Comparison of ENCODE assay signal across 12 cellular contexts in genomic region chr21:43757601-43758000, GRCh38. TPM values are rescaled to one million over a fixed set of nuclear protein-coding genes. Genes with fewer than 3 reads are reported as not detected.
A peak's percentile ranks its signal among the peaks of the same experiment; 100 is the strongest.
DNase-seq lines count a peak whose midpoint lies in the region; ATAC-seq and TF ChIP-seq lines count a peak whose summit lies in the region.
"Had no signal": no experiment of that assay in that cellular context is flagged by ENCODE, and none has a peak within 500 bp of the region (broad histone marks: within the 10 kb centered on the region; RNA-seq: fewer than 3 reads in every experiment).

No MANE protein-coding gene starts in this region.

- in situ Hi-C loops in ACHN (cut with HindIII; ENCODE audit: low pct_ligation_motif_present, low pct_unique_long_range_greater_than_20kb, low sequenced_read_pairs): no loop called here

- H3K27ac ChIP-seq in HEK293 (ENCODE audit: extremely low read depth, low read depth, low read length): no peak overlapping the region
- H3K27ac ChIP-seq in body of pancreas: peak overlapping the region in 3 of 4 donors; percentile 49 to 78 (median 75)
- H3K27ac ChIP-seq in right lobe of liver: peak overlapping the region; percentile 30 to 49 (median 43)
- peak overlapping the region; percentile 87 for H3K27ac ChIP-seq in stomach smooth muscle (ENCODE audit: low read length)
- H3K27ac ChIP-seq: foreskin keratinocyte had no signal

- 55 to 81% methylated on average over 3 to 16 of the region's 16 CpGs for WGBS in body of pancreas, 2 donors
- 57% methylated on average over 5 of the region's 16 CpGs for WGBS in right lobe of liver (ENCODE audit: insufficient coverage, low coverage, low lambda C conversion rate, missing lambda C conversion rate)

- H3K27me3 ChIP-seq in body of pancreas (no peaks in the 10 kb centered on the region), right lobe of liver (no peaks in the 10 kb centered on the region), stomach smooth muscle (ENCODE audit: control insufficient read depth in 1 of 2, insufficient read depth in 2 of 2, low read length in 2 of 2) (no peaks in the 10 kb centered on the region)
- H3K27me3 ChIP-seq: foreskin keratinocyte had no signal

- no peaks in the 10 kb centered on the region for H3K4me1 ChIP-seq in HEK293 (ENCODE audit: control insufficient read depth, insufficient read depth, low read length)
- H3K4me1 ChIP-seq in body of pancreas: peaks cover 33% of the 10 kb centered on the region
- peaks cover 0 to 23% (median 9%) of the 10 kb centered on the region in 4 donors for H3K4me1 ChIP-seq in right lobe of liver
- peaks cover 18% of the 10 kb centered on the region for H3K4me1 ChIP-seq in stomach smooth muscle (ENCODE audit: control insufficient read depth, insufficient read depth, low read length)

- CTCF ChIA-PET in HEK293 (lab: Yijun Ruan, JAX): no interaction called here

- intact Hi-C loops in body of pancreas (cut with DNase I): no loop called here
- intact Hi-C loops in right lobe of liver (cut with DNase I): loop anchor here in 1 of 2 donors (10.0 kb wide), 1 partner anchor 63 kb away; no protein-coding TSS in a partner anchor

- H3K9me3 ChIP-seq in HEK293 (ENCODE audit: control insufficient read depth, insufficient read depth, low read depth, low read length): no peaks in the 10 kb centered on the region
- H3K9me3 ChIP-seq in body of pancreas: no peaks in the 10 kb centered on the region
- no peaks in the 10 kb centered on the region for H3K9me3 ChIP-seq in right lobe of liver
- no peaks in the 10 kb centered on the region for H3K9me3 ChIP-seq in stomach smooth muscle (ENCODE audit: control insufficient read depth in 2 of 2, low read length in 2 of 2)

- ATAC-seq in body of pancreas (no peak), right lobe of liver (peak; percentile 29 to 55 (median 41)), GM19324 (IDR thresholded peaks at IDR 0.05; ENCODE audit: low FRiP score, unreplicated experiment) (no peak)
- ATAC-seq: foreskin keratinocyte had no signal

- POLR2A ChIA-PET in HEK293 (lab: Yijun Ruan, JAX): interaction anchor here (0.7 to 1.8 kb wide), 2 partner anchors 29 to 890 kb away, joined by 3 to 7 read pairs; no protein-coding TSS in a partner anchor

- TF ChIP-seq POLR2A in body of pancreas (IDR thresholded peaks at IDR 0.05): no peak
- no peak for TF ChIP-seq POLR2A in right lobe of liver (IDR thresholded peaks at IDR 0.05)

- TF ChIP-seq CTCF in HEK293 (tag by site-specific recombination; IDR thresholded peaks at IDR 0.05) (no peak), body of pancreas (IDR thresholded peaks at IDR 0.05) (no peak), right lobe of liver (IDR thresholded peaks at IDR 0.05) (no peak)

- H3K4me3 ChIP-seq in HEK293 (ENCODE audit: low read depth, low read length) (no peak overlapping the region), body of pancreas (no peak overlapping the region), right lobe of liver (no peak overlapping the region), stomach smooth muscle (ENCODE audit: low read length in 2 of 2) (peak overlapping the region in 1 of 2 donors; percentile 67)

- peak in 2 of 4 donors; percentile 26 to 38 for DNase-seq in body of pancreas
- DNase-seq in right lobe of liver: no peak
- DNase-seq in NCI-H2081 (lab: John Stamatoyannopoulos, UW): no peak
- DNase-seq in ACHN: no peak
- no peak for DNase-seq in activated CD8-positive, alpha-beta memory T cell treated with anti-CD3 and anti-CD28 coated beads for 24 hours
- DNase-seq: activated naive CD8-positive, alpha-beta T cell treated with anti-CD3 and anti-CD28 coated beads for 36 hours; foreskin keratinocyte; islet precursor cell; stimulated activated CD4-positive, alpha-beta T cell treated with anti-CD3 and anti-CD28 coated beads, Interleukin-12 subunit alpha, Interleukin-12 subunit beta, amount 100 ng/mL, for 4 hours had no signal

- no peak overlapping the region for H3K9ac ChIP-seq in stomach smooth muscle (ENCODE audit: low read length in 2 of 2)

- H3K36me3 ChIP-seq in HEK293 (ENCODE audit: control insufficient read depth in 2 of 2, insufficient read depth in 1 of 2, low read length in 2 of 2) (peaks cover 0 to 90% of the 10 kb centered on the region in 2 experiments; a peak in 1 of 3 replicates), body of pancreas (replicated peaks in 1 of 2; ENCODE audit: insufficient read depth in 1 of 2, low read depth in 2 of 2) (peaks cover 0 to 12% of the 10 kb centered on the region in 2 donors), right lobe of liver (peaks cover 0 to 40% (median 11%) of the 10 kb centered on the region in 4 donors), stomach smooth muscle (ENCODE audit: control insufficient read depth in 2 of 2, insufficient read depth in 2 of 2, low read length in 2 of 2) (peaks cover 25 to 27% of the 10 kb centered on the region in 2 donors)

TF ChIP-seq in HEK293, 187 proteins besides CTCF, POLR2A, EP300 and RAD21:
- peak; percentile 45 for TF ChIP-seq ZIC2 (tag by site-specific recombination; IDR thresholded peaks at IDR 0.05)
- no peak for TF ChIP-seq ZNF677 (tag by site-specific recombination; IDR thresholded peaks at IDR 0.05)
- TF ChIP-seq ZNF600 (tag by site-specific recombination; IDR thresholded peaks at IDR 0.05): peak; percentile 80
TF ChIP-seq in HEK293: peak in this region for 2.

RNA-seq across cellular contexts. Expression of gene CSTB, which starts 18.5 kb away (rescaled TPM):
- 10 to 100 TPM in 1 of 2 donors, 1 to 10 TPM in 1; 8.6 to 11.9 TPM for total RNA-seq in body of pancreas
- total RNA-seq in right lobe of liver: 100 to 1,000 TPM in 1 of 6 experiments, 10 to 100 TPM in 5; 16.6 to 137 (median 23.2) TPM

RNA-seq across cellular contexts. Expression of gene RRP1, which starts 31.8 kb away (rescaled TPM):
- total RNA-seq in body of pancreas (10 to 100 TPM in 1 of 2 donors, 1 to 10 TPM in 1; 9.9 to 27.7 TPM), right lobe of liver (10 to 100 TPM in 4 of 6 experiments, 1 to 10 TPM in 2; 8.8 to 25.1 (median 12.9) TPM)

RNA-seq across cellular contexts. Expression of gene PDXK, which starts 38.7 kb away (rescaled TPM):
- total RNA-seq in body of pancreas (10 to 100 TPM; 33.7 to 68.9 TPM), right lobe of liver (10 to 100 TPM; 52.9 to 87.5 (median 58.9) TPM)

Comparison
In these comparisons a context has a peak if more than half of its experiments do, and no peak if none do; other contexts are left out.
1. ATAC-seq: peak in right lobe of liver (4 of 4); none in body of pancreas (single experiment) and GM19324 (single experiment).